11 cellular contexts compared by ENCODE assay signal in genomic region chr18:12200186-12200585, GRCh38. TPM values are rescaled to one million over a fixed set of nuclear protein-coding genes. Genes with fewer than 3 reads are reported as not detected.
A peak's percentile ranks its signal among the peaks of the same experiment; 100 is the strongest.
DNase-seq lines count a peak whose midpoint lies in the region; ATAC-seq and TF ChIP-seq lines count a peak whose summit lies in the region.
"Not testable (repeated sequence)": the region's sequence is repeated elsewhere in the genome, so short reads cannot be mapped to it uniquely, and the experiment has no call there.
"Had no signal": no experiment of that assay in that cellular context is flagged by ENCODE, and none has a peak within 500 bp of the region (broad histone marks: within the 10 kb centered on the region; RNA-seq: fewer than 3 reads in every experiment).

No MANE protein-coding gene starts in this region.

- TF ChIP-seq CTCF in GM12865 (IDR thresholded peaks at IDR 0.05; ENCODE audit: insufficient read depth, low read depth, low read length, missing control alignments); choroid plexus epithelial cell (conservative IDR thresholded peaks at IDR 0.05; ENCODE audit: low read depth, low read length): not testable (repeated sequence)

- not testable (repeated sequence) for H3K27ac Mint-ChIP-seq in T-helper 2 cell treated with Interferon-gamma antibody and Interleukin-4, amounts not matched to agents 5 μg/mL and 100 μg/mL, for 36 hours

- H3K36me3 Mint-ChIP-seq in T-helper 2 cell treated with Interferon-gamma antibody and Interleukin-4, amounts not matched to agents 5 μg/mL and 100 μg/mL, for 36 hours (ENCODE audit: low read depth): not testable (repeated sequence)

- not testable (repeated sequence) for H3K9me3 Mint-ChIP-seq in T-helper 2 cell treated with Interferon-gamma antibody and Interleukin-4, amounts not matched to agents 5 μg/mL and 100 μg/mL, for 36 hours

- H3K4me1 Mint-ChIP-seq in T-helper 2 cell treated with Interferon-gamma antibody and Interleukin-4, amounts not matched to agents 5 μg/mL and 100 μg/mL, for 36 hours (ENCODE audit: low read depth): not testable (repeated sequence)

- not testable (repeated sequence) for H3K27me3 Mint-ChIP-seq in T-helper 2 cell treated with Interferon-gamma antibody and Interleukin-4, amounts not matched to agents 5 μg/mL and 100 μg/mL, for 36 hours (ENCODE audit: low read depth)

- H3K4me3 Mint-ChIP-seq in T-helper 2 cell treated with Interferon-gamma antibody and Interleukin-4, amounts not matched to agents 5 μg/mL and 100 μg/mL, for 36 hours: not testable (repeated sequence)

- H3K4me3 ChIP-seq in GM12865 (ENCODE audit: low read depth, low read length): peak overlapping the region; percentile 38; the same call in 1 of the 2 replicates
- not testable (repeated sequence) for H3K4me3 ChIP-seq in choroid plexus epithelial cell (ENCODE audit: low read depth, low read length)

- DNase-seq in GM12865 (ENCODE audit: low read depth) (peak; percentile 74), H4 (ENCODE audit: low spot score) (peak; percentile 6), Kasumi-1 (lab: John Stamatoyannopoulos, UW) (peak; percentile 39 to 51), choroid plexus epithelial cell (ENCODE audit: low read depth) (peak; percentile 8)
- peak; percentile 21 for DNase-seq in T-helper 2 cell treated with Interferon-gamma antibody and Interleukin-4, amounts not matched to agents 5 μg/mL and 100 μg/mL, for 36 hours (ENCODE audit: low spot score)
- not testable (repeated sequence) for DNase-seq in stimulated activated naive CD8-positive, alpha-beta T cell treated with anti-CD3 and anti-CD28 coated beads, Interleukin-15, Interleukin-2, amounts not matched to agents 100 U/mL and 50 U/mL, for 24 hours

- peak; percentile 98 for ATAC-seq in GM19328 (IDR thresholded peaks at IDR 0.05; ENCODE audit: unreplicated experiment)
- ATAC-seq in HG03103 (IDR thresholded peaks at IDR 0.05; ENCODE audit: low read depth, unreplicated experiment): peak; percentile 99
- ATAC-seq in stimulated activated naive CD8-positive, alpha-beta T cell treated with anti-CD3 and anti-CD28 coated beads, Interleukin-15, Interleukin-2, amounts not matched to agents 100 U/mL and 50 U/mL, for 24 hours: peak; percentile 65

RNA-seq across cellular contexts. Expression of gene CIDEA, which starts 54.0 kb away (rescaled TPM):
- not detected in 2 replicates for total RNA-seq in H4 (2014; rRNA removed; shearing (Covaris generic))
- total RNA-seq: G401; mesothelial cell of epicardium; T-helper 2 cell treated with Interferon-gamma antibody and Interleukin-4, amounts not matched to agents 100 ng/mL and 5 ng/mL, for 36 hours had no signal
